In the genomic region with DNA sequence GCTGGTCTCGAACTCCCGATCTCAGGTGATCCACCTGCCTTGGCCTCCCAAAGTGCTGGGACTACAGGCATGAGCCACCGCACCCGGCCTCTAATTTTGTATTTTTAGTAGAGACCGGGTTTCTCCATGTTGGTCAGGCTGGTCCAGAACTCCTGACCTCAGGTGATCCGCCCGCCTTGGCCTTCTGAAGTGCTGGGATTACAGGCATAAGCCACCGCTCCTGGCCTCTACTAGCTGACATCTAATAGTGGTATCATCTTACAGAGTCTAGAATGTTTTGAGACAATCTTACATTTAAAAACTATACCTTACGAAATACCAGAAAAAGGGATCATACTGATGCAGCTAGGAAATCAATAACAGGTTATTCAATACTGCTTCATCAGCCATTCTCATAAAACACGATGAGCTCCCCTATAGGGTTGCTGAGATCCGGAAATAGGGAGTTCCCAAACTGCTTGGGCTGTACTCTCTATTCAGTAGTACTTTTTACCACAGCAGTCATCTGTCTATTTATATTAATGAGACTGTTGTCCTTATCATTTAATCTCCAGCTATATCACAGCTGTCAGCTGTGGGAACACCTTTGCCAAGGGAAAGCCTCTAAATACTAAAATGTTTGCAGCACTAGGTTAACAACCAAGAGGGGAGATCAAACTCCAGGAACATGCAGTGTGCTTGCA, we compare ENCODE assay signal across 24 cellular contexts.
"Had no signal": no experiment of that assay in that cellular context is flagged by ENCODE, and none has a peak within 500 bp of the region (broad histone marks: within the 10 kb centered on the region; RNA-seq: fewer than 3 reads in every experiment).

No MANE protein-coding gene starts in this region.

- ATAC-seq: activated CD8-positive, alpha-beta T cell treated with anti-CD3 and anti-CD28 coated beads for 36 hours; activated T-cell treated with anti-CD3 and anti-CD28 coated beads, Interleukin-2, amount 50 U/mL, for 72 hours; body of pancreas; left lung; lower lobe of right lung; naive thymus-derived CD4-positive, alpha-beta T cell had no signal

- H3K27ac Mint-ChIP-seq: activated B cell treated with CpG ODN at 0.5 μM for 24 hours; activated CD8-positive, alpha-beta T cell treated with anti-CD3 and anti-CD28 coated beads for 36 hours; activated naive CD8-positive, alpha-beta T cell treated with anti-CD3 and anti-CD28 coated beads for 36 hours; activated T-cell treated with anti-CD3 and anti-CD28 coated beads, Interleukin-2, amount 50 U/mL, for 72 hours; naive thymus-derived CD4-positive, alpha-beta T cell had no signal

- H3K4me3 Mint-ChIP-seq: activated B cell treated with CpG ODN at 0.5 μM for 24 hours; activated CD8-positive, alpha-beta T cell treated with anti-CD3 and anti-CD28 coated beads for 36 hours; activated naive CD8-positive, alpha-beta T cell treated with anti-CD3 and anti-CD28 coated beads for 36 hours; activated T-cell treated with anti-CD3 and anti-CD28 coated beads, Interleukin-2, amount 50 U/mL, for 72 hours; naive thymus-derived CD4-positive, alpha-beta T cell had no signal

- H3K36me3 Mint-ChIP-seq: activated naive CD8-positive, alpha-beta T cell treated with anti-CD3 and anti-CD28 coated beads for 36 hours had no signal

- H3K9me3 ChIP-seq: adrenal gland, body of pancreas, colonic mucosa, lower lobe of right lung, ovary, prostate gland, sigmoid colon, testis, transverse colon, uterus had no signal

- H3K27me3 ChIP-seq: adrenal gland, body of pancreas, colonic mucosa, left lung, ovary, sigmoid colon, testis, transverse colon, uterus had no signal

- H3K27me3 Mint-ChIP-seq: activated B cell treated with CpG ODN at 0.5 μM for 24 hours; activated CD8-positive, alpha-beta T cell treated with anti-CD3 and anti-CD28 coated beads for 36 hours; activated naive CD8-positive, alpha-beta T cell treated with anti-CD3 and anti-CD28 coated beads for 36 hours had no signal

- H3K4me3 ChIP-seq: adrenal gland, body of pancreas, colonic mucosa, left lung, lower lobe of right lung, ovary, prostate gland, sigmoid colon, testis, transverse colon, uterus had no signal

- DNase-seq: activated B cell treated with CpG ODN at 0.5 μM for 24 hours; activated CD4-positive, alpha-beta T cell treated with anti-CD3 and anti-CD28 coated beads, Interleukin-2, amount 50 U/mL, for 1 hour; activated CD8-positive, alpha-beta T cell treated with anti-CD3 and anti-CD28 coated beads for 36 hours; activated naive CD4-positive, alpha-beta T cell treated with Interleukin-2 at 50 U/mL for 16 hours; activated naive CD8-positive, alpha-beta T cell treated with anti-CD3 and anti-CD28 coated beads for 36 hours; activated T-cell treated with anti-CD3 and anti-CD28 coated beads, Interleukin-2, amount 50 U/mL, for 72 hours; adrenal gland; aorta; body of pancreas; colonic mucosa; effector CD8-positive, alpha-beta T cell; glutamatergic neuron; left lung; lower lobe of right lung; mesendoderm; naive thymus-derived CD4-positive, alpha-beta T cell; ovary; sigmoid colon; stimulated activated naive CD4-positive, alpha-beta T cell treated with Interleukin-2 at 50 U/mL for 16 hours; T-helper 2 cell; testis; transverse colon; uterus had no signal

- H3K27ac ChIP-seq: adrenal gland, body of pancreas, colonic mucosa, left lung, lower lobe of right lung, ovary, prostate gland, sigmoid colon, testis, transverse colon, uterus had no signal

- H3K9me3 Mint-ChIP-seq: activated B cell treated with CpG ODN at 0.5 μM for 24 hours; activated CD8-positive, alpha-beta T cell treated with anti-CD3 and anti-CD28 coated beads for 36 hours; activated naive CD8-positive, alpha-beta T cell treated with anti-CD3 and anti-CD28 coated beads for 36 hours had no signal

- H3K36me3 ChIP-seq: adrenal gland, colonic mucosa, left lung, lower lobe of right lung, ovary, prostate gland, sigmoid colon, transverse colon, uterus had no signal

- H3K4me1 ChIP-seq: adrenal gland, body of pancreas, colonic mucosa, left lung, lower lobe of right lung, prostate gland, sigmoid colon, testis, transverse colon, uterus had no signal
